In the genomic region with DNA sequence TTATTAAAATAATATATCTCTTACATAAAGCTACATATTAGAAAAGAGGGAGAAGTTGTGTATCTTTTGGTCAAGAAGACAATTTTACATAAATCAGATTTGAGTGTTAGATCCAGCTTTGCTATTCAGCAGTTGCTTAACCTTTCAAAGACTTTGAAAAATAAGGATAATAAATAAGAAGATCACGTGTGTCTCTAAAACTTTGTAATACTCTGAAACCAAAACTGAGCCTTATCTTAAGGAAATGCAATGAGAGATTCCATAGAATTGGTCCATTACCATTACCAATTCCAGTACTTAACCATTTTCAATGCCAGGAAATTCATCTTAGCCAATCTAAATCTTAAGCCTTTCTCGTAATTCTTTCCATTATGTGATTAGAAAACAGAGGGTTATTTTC, we compare ENCODE assay signal across 20 cellular contexts.
"Had no signal": no experiment of that assay in that cellular context is flagged by ENCODE, and none has a peak within 500 bp of the region (broad histone marks: within the 10 kb centered on the region; RNA-seq: fewer than 3 reads in every experiment).

No MANE protein-coding gene starts in this region.

- H3K4me3 Mint-ChIP-seq: activated T-cell treated with anti-CD3 and anti-CD28 coated beads, Interleukin-2, amount 50 U/mL, for 72 hours; endodermal cell; nephron progenitor cell; stimulated activated naive CD8-positive, alpha-beta T cell treated with anti-CD3 and anti-CD28 coated beads, Interleukin-15, amount 100 ng/mL, for 72 hours had no signal

- H3K9me3 ChIP-seq: transverse colon, vagina had no signal

- ATAC-seq: activated T-cell treated with anti-CD3 and anti-CD28 coated beads, Interleukin-2, amount 50 U/mL, for 72 hours; left lobe of liver; stimulated activated naive CD8-positive, alpha-beta T cell treated with anti-CD3 and anti-CD28 coated beads, Interleukin-15, amount 100 ng/mL, for 72 hours had no signal

- H3K4me1 Mint-ChIP-seq: endodermal cell; nephron progenitor cell; stimulated activated naive CD8-positive, alpha-beta T cell treated with anti-CD3 and anti-CD28 coated beads, Interleukin-15, amount 100 ng/mL, for 72 hours had no signal

- H3K27ac ChIP-seq: suprapubic skin, vagina had no signal

- DNase-seq: activated CD4-positive, alpha-beta T cell treated with anti-CD3 and anti-CD28 coated beads, Interleukin-2, amount 50 U/mL, for 4 hours; activated effector memory CD4-positive, alpha-beta T cell treated with anti-CD3 and anti-CD28 coated beads, Interleukin-2, amount 50 U/mL, for 16 hours; activated naive CD4-positive, alpha-beta T cell treated with anti-CD3 and anti-CD28 coated beads, Interleukin-2, amount 50 U/mL, for 16 hours; activated T-cell treated with anti-CD3 and anti-CD28 coated beads, Interleukin-2, amount 50 U/mL, for 72 hours; dorsolateral prefrontal cortex; endodermal cell; hippocampal formation; islet precursor cell; midbrain; nephron progenitor cell; nucleus accumbens; stimulated activated CD4-positive, alpha-beta T cell treated with anti-CD3 and anti-CD28 coated beads, Interleukin-15, amount 100 ng/mL, for 24 hours; stimulated activated CD4-positive, alpha-beta T cell treated with anti-CD3 and anti-CD28 coated beads, Interleukin-2, amount 100 ng/mL, for 48 hours; stimulated activated naive CD8-positive, alpha-beta T cell treated with anti-CD3 and anti-CD28 coated beads, Interleukin-15, amount 100 ng/mL, for 72 hours; transverse colon had no signal

- H3K27me3 ChIP-seq: dorsolateral prefrontal cortex, suprapubic skin, transverse colon, vagina had no signal

- H3K27ac Mint-ChIP-seq: activated T-cell treated with anti-CD3 and anti-CD28 coated beads, Interleukin-2, amount 50 U/mL, for 72 hours; endodermal cell; nephron progenitor cell; progenitor cell of endocrine pancreas; stimulated activated naive CD8-positive, alpha-beta T cell treated with anti-CD3 and anti-CD28 coated beads, Interleukin-15, amount 100 ng/mL, for 72 hours had no signal

- H3K4me3 ChIP-seq: dorsolateral prefrontal cortex, skin epidermis, suprapubic skin, transverse colon, vagina had no signal

- H3K36me3 ChIP-seq: suprapubic skin, transverse colon, vagina had no signal

- H3K4me1 ChIP-seq: transverse colon, vagina had no signal

- H3K27me3 Mint-ChIP-seq: progenitor cell of endocrine pancreas; stimulated activated naive CD8-positive, alpha-beta T cell treated with anti-CD3 and anti-CD28 coated beads, Interleukin-15, amount 100 ng/mL, for 72 hours had no signal
